ENCODE assay signal across 8 cellular contexts in genomic region chr2:169069341-169069740, GRCh38. TPM values are rescaled to one million over a fixed set of nuclear protein-coding genes. Genes with fewer than 3 reads are reported as not detected.
DNase-seq lines count a peak whose midpoint lies in the region; ATAC-seq and TF ChIP-seq lines count a peak whose summit lies in the region.
"Had no signal": no experiment of that assay in that cellular context is flagged by ENCODE, and none has a peak within 500 bp of the region (broad histone marks: within the 10 kb centered on the region; RNA-seq: fewer than 3 reads in every experiment).

DHRS9 (plus strand) TSS chr2:169069563; CDS start chr2:169081582, 12,019 bp downstream.

- no peak for TF ChIP-seq CTCF in choroid plexus epithelial cell (conservative IDR thresholded peaks at IDR 0.05; ENCODE audit: low read depth, low read length)
- TF ChIP-seq CTCF in retinal pigment epithelial cell (conservative IDR thresholded peaks at IDR 0.05; ENCODE audit: low read depth, low read length): no peak

- peak; percentile 74 for DNase-seq in H4 (ENCODE audit: low spot score)
- peak; percentile 94 for DNase-seq in MV-4-11 (lab: John Stamatoyannopoulos, UW)
- peak; percentile 88 for DNase-seq in choroid plexus epithelial cell (ENCODE audit: low read depth)
- peak; percentile 19 for DNase-seq in retinal pigment epithelial cell (ENCODE audit: low read depth)
- DNase-seq in NCI-H82 (lab: John Stamatoyannopoulos, UW): no peak
- no peak for DNase-seq in SHP77 treated with DMSO at 0.1 percent for 48 hours (lab: John Stamatoyannopoulos, UW)
- DNase-seq: NCI-H146 had no signal

- no peak for ATAC-seq in HG02678 (IDR thresholded peaks at IDR 0.05; ENCODE audit: unreplicated experiment)

- no peak within 1 kb of the TSS for H3K4me3 ChIP-seq in choroid plexus epithelial cell (ENCODE audit: low read depth, low read length)
- no peak within 1 kb of the TSS for H3K4me3 ChIP-seq in retinal pigment epithelial cell (ENCODE audit: low read length)

RNA-seq across cellular contexts. Expression of gene DHRS9, which starts in this region (rescaled TPM):
- total RNA-seq in H4 (2014; rRNA removed; shearing (Covaris generic)): 0.12 and 0.45 TPM in 2 replicates

Comparison
In these comparisons a context has a peak if more than half of its experiments do, and no peak if none do; other contexts are left out.
1. Peak in DNase-seq in H4; RNA of the gene not detected or under 1 TPM.
2. DNase-seq: peak in MV-4-11 (single experiment), choroid plexus epithelial cell (single experiment) and retinal pigment epithelial cell (single experiment); none in NCI-H82 (single experiment) and SHP77 treated with DMSO at 0.1 percent for 48 hours (single experiment).